ENCODE assay signal across 1 cellular context in the genomic region with DNA sequence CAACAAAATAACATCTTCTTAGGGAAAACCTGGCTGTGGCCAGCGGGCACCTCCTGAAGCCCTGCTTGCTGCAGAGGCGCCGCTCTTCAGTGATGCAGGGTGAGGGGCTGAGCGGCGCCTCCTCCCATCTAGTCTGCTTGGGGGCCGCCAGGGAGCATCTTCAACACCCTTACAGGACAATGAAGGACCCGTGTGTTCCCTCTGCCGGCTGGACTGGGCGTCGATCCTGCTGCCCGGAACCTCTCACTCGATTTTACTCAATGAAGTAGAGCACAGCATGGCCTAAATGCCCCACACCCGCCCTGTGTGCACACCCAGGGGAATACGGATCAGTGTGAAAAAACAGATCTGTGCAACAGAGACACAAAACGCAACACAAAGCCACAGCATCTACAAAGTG.
TF ChIP-seq lines count a peak whose summit lies in the region.

No MANE protein-coding gene starts in this region.

TF ChIP-seq in IMR-90, 13 proteins besides CTCF, POLR2A, EP300 and RAD21:
- TF ChIP-seq CEBPB (IDR thresholded peaks at IDR 0.05; ENCODE audit: low read depth, low read length) (no peak), CHD1 (IDR thresholded peaks at IDR 0.05; ENCODE audit: low read depth, low read length) (no peak), SMC3 (IDR thresholded peaks at IDR 0.05; ENCODE audit: low read depth, low read length) (no peak), FOS (IDR thresholded peaks at IDR 0.05; ENCODE audit: low read depth, low read length) (no peak), RCOR1 (IDR thresholded peaks at IDR 0.05; ENCODE audit: insufficient replicate concordance, low read length) (no peak), MAFK (IDR thresholded peaks at IDR 0.05; ENCODE audit: low read depth, low read length) (no peak), MAZ (IDR thresholded peaks at IDR 0.05; ENCODE audit: borderline replicate concordance, low read depth, low read length) (no peak), RFX5 (IDR thresholded peaks at IDR 0.05; ENCODE audit: low read depth, low read length) (no peak), BHLHE40 (IDR thresholded peaks at IDR 0.05; ENCODE audit: low read depth, low read length) (no peak), MXI1 (IDR thresholded peaks at IDR 0.05; ENCODE audit: borderline replicate concordance, low read depth, low read length) (no peak), NFE2L2 (IDR thresholded peaks at IDR 0.05; ENCODE audit: low read depth, low read length) (no peak)
- TF ChIP-seq, protein P1, sequence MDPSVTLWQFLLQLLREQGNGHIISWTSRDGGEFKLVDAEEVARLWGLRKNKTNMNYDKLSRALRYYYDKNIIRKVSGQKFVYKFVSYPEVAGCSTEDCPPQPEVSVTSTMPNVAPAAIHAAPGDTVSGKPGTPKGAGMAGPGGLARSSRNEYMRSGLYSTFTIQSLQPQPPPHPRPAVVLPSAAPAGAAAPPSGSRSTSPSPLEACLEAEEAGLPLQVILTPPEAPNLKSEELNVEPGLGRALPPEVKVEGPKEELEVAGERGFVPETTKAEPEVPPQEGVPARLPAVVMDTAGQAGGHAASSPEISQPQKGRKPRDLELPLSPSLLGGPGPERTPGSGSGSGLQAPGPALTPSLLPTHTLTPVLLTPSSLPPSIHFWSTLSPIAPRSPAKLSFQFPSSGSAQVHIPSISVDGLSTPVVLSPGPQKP (IDR thresholded peaks at IDR 0.05; ENCODE audit: borderline replicate concordance, low read depth, low read length), result no peak
- TF ChIP-seq, protein P2, sequence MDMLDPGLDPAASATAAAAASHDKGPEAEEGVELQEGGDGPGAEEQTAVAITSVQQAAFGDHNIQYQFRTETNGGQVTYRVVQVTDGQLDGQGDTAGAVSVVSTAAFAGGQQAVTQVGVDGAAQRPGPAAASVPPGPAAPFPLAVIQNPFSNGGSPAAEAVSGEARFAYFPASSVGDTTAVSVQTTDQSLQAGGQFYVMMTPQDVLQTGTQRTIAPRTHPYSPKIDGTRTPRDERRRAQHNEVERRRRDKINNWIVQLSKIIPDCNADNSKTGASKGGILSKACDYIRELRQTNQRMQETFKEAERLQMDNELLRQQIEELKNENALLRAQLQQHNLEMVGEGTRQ (IDR thresholded peaks at IDR 0.05; ENCODE audit: low read depth, low read length), result no peak
